In genomic region chr9:127904518-127904887, GRCh38 we compare ENCODE assay signal across 1 cellular context.
TF ChIP-seq lines count a peak whose summit lies in the region.

No MANE protein-coding gene starts in this region.

TF ChIP-seq in GM23338, 12 proteins besides CTCF, POLR2A, EP300 and RAD21 (continued from another document):
- TF ChIP-seq ZNF462 (CRISPR knock-in tag; IDR thresholded peaks at IDR 0.05) (no peak), EZH2 (IDR thresholded peaks at IDR 0.05; ENCODE audit: low read depth, unreplicated experiment) (no peak), STAT1 (IDR thresholded peaks at IDR 0.05; ENCODE audit: unreplicated experiment) (no peak), ZNF114 (CRISPR knock-in tag; IDR thresholded peaks at IDR 0.05) (no peak), EZH2phosphoT487 (IDR thresholded peaks at IDR 0.05; ENCODE audit: unreplicated experiment) (no peak), JUNB (IDR thresholded peaks at IDR 0.05; ENCODE audit: unreplicated experiment) (no peak), ZNF331 (CRISPR knock-in tag; IDR thresholded peaks at IDR 0.05; ENCODE audit: low read depth) (no peak), NANOG (IDR thresholded peaks at IDR 0.05; ENCODE audit: borderline replicate concordance) (no peak), ETS1 (IDR thresholded peaks at IDR 0.05) (no peak), REST (IDR thresholded peaks at IDR 0.05; ENCODE audit: unreplicated experiment) (no peak), CREB1 (CRISPR knock-in tag; IDR thresholded peaks at IDR 0.05; ENCODE audit: low read depth) (no peak)
